Comparison of ENCODE assay signal across 25 cellular contexts in genomic region chr19:15240539-15240938, GRCh38. TPM values are rescaled to one million over a fixed set of nuclear protein-coding genes. Genes with fewer than 3 reads are reported as not detected.
"Had no signal": no experiment of that assay in that cellular context is flagged by ENCODE, and none has a peak within 500 bp of the region (broad histone marks: within the 10 kb centered on the region; RNA-seq: fewer than 3 reads in every experiment).

No MANE protein-coding gene starts in this region.

- H3K4me1 ChIP-seq: Peyer's patch had no signal

- H3K27ac Mint-ChIP-seq: activated naive CD8-positive, alpha-beta T cell treated with anti-CD3 and anti-CD28 coated beads, Interleukin-2, amount 50 U/mL, for 24 hours; T-helper 1 cell treated with Interleukin-12 subunit alpha and Interleukin-12 subunit beta and Interleukin-4 antibody, amounts not matched to agents 30 μg/mL and 1 μg/mL, for 36 hours; WTC11 had no signal

- H3K27me3 ChIP-seq: brain microvascular endothelial cell, cardiac muscle cell, Peyer's patch had no signal

- H3K9me3 ChIP-seq: Peyer's patch had no signal

- H3K4me1 Mint-ChIP-seq: activated naive CD8-positive, alpha-beta T cell treated with anti-CD3 and anti-CD28 coated beads, Interleukin-2, amount 50 U/mL, for 24 hours; WTC11 had no signal

- H3K4me3 Mint-ChIP-seq: activated naive CD8-positive, alpha-beta T cell treated with anti-CD3 and anti-CD28 coated beads, Interleukin-2, amount 50 U/mL, for 24 hours; activated T-cell treated with anti-CD3 and anti-CD28 coated beads, Interleukin-2, amount 50 U/mL, for 4 hours; T-helper 1 cell treated with Interleukin-12 subunit alpha and Interleukin-12 subunit beta and Interleukin-4 antibody, amounts not matched to agents 30 μg/mL and 1 μg/mL, for 36 hours; WTC11 had no signal

- H3K9me3 Mint-ChIP-seq: activated naive CD4-positive, alpha-beta T cell treated with anti-CD3 and anti-CD28 coated beads, Interleukin-2, amount 50 U/mL, for 72 hours; activated naive CD8-positive, alpha-beta T cell treated with anti-CD3 and anti-CD28 coated beads, Interleukin-2, amount 50 U/mL, for 24 hours; activated T-cell treated with anti-CD3 and anti-CD28 coated beads, Interleukin-2, amount 50 U/mL, for 4 hours; T-helper 1 cell treated with Interleukin-12 subunit alpha and Interleukin-12 subunit beta and Interleukin-4 antibody, amounts not matched to agents 30 μg/mL and 1 μg/mL, for 36 hours; WTC11 had no signal

- ATAC-seq: activated naive CD4-positive, alpha-beta T cell treated with anti-CD3 and anti-CD28 coated beads, Interleukin-2, amount 50 U/mL, for 72 hours; activated naive CD8-positive, alpha-beta T cell treated with anti-CD3 and anti-CD28 coated beads, Interleukin-2, amount 50 U/mL, for 24 hours; activated T-cell treated with anti-CD3 and anti-CD28 coated beads, Interleukin-2, amount 50 U/mL, for 4 hours; WTC11 had no signal

- H3K4me3 ChIP-seq: cardiac muscle cell, Peyer's patch had no signal

- DNase-seq: activated CD4-positive, alpha-beta T cell treated with anti-CD3 and anti-CD28 coated beads for 48 hours; activated CD4-positive, alpha-beta T cell treated with anti-CD3 and anti-CD28 coated beads, Interleukin-2, amount 50 U/mL, for 4 hours; activated CD4-positive, CD25-positive, alpha-beta regulatory T cell treated with anti-CD3 and anti-CD28 coated beads, Interleukin-2, amount 50 U/mL, for 72 hours; activated CD8-positive, alpha-beta memory T cell treated with anti-CD3 and anti-CD28 coated beads for 24 hours; activated effector memory CD4-positive, alpha-beta T cell treated with anti-CD3 and anti-CD28 coated beads, Interleukin-2, amount 50 U/mL, for 16 hours; activated naive CD4-positive, alpha-beta T cell treated with Interleukin-2 at 50 U/mL for 16 hours; activated naive CD8-positive, alpha-beta T cell treated with anti-CD3 and anti-CD28 coated beads, Interleukin-2, amount 50 U/mL, for 24 hours; activated T-cell treated with anti-CD3 and anti-CD28 coated beads, Interleukin-2, amount 50 U/mL, for 4 hours; amniotic stem cell; brain microvascular endothelial cell; NCI-H1417; NCI-H1930; NCI-H345; NCI-H510A; NCI-H526 treated with DMSO at 0.1 percent for 48 hours; NCI-H82; Peyer's patch; SHP77 treated with DMSO at 0.1 percent for 48 hours had no signal

- H3K27ac ChIP-seq: brain microvascular endothelial cell, cardiac muscle cell, Peyer's patch had no signal

- FAIRE-seq: astrocyte, colon had no signal

RNA-seq across cellular contexts. Expression of gene EPHX3, which starts 8.3 kb away (rescaled TPM):
- total RNA-seq: Peyer's patch, SK-MEL-5 had no signal
